29 cellular contexts compared by ENCODE assay signal in genomic region chr7:136964347-136964746, GRCh38.
"Had no signal": no experiment of that assay in that cellular context is flagged by ENCODE, and none has a peak within 500 bp of the region (broad histone marks: within the 10 kb centered on the region; RNA-seq: fewer than 3 reads in every experiment).

No MANE protein-coding gene starts in this region.

- H3K36me3 ChIP-seq: heart right ventricle, lower lobe of right lung, neural progenitor cell, ovary, prostate gland, tibial nerve, uterus, WERI-Rb-1 had no signal

- H3K36me3 Mint-ChIP-seq: activated naive CD8-positive, alpha-beta T cell treated with anti-CD3 and anti-CD28 coated beads, Interleukin-2, amount 10 ng/mL, durations not matched to agents 7 days and 5 days; naive B cell; neural progenitor cell; stimulated activated effector memory CD8-positive, alpha-beta T cell treated with anti-CD3 and anti-CD28 coated beads, Interleukin-12 subunit alpha, Interleukin-12 subunit beta, amount 100 ng/mL, for 72 hours; T-cell had no signal

- H3K4me3 ChIP-seq: heart right ventricle, lower lobe of right lung, mucosa of descending colon, neural progenitor cell, ovary, prostate gland, tibial nerve, uterus had no signal

- H2AFZ ChIP-seq: neural progenitor cell had no signal

- H3K27ac ChIP-seq: lower lobe of right lung, neural progenitor cell, ovary, prostate gland, tibial nerve, uterus, WERI-Rb-1 had no signal

- H3K27ac Mint-ChIP-seq: activated naive CD4-positive, alpha-beta T cell treated with anti-CD3 and anti-CD28 coated beads for 36 hours; activated naive CD8-positive, alpha-beta T cell treated with anti-CD3 and anti-CD28 coated beads, Interleukin-2, amount 10 ng/mL, durations not matched to agents 7 days and 5 days; activated T-helper 2 cell treated with anti-CD3 and anti-CD28 coated beads, Interferon-gamma antibody, Interleukin-2, Interleukin-4, amounts not matched to agents 10 μg/mL and 5 μg/mL and 100 μg/mL, durations not matched to agents 14 hours and 24 hours and 36 hours; dendritic cell treated with granulocyte-macrophage colony-stimulating factor and Interleukin-4, amounts not matched to agents 40 ng/mL and 50 ng/mL, for 4 days; naive B cell; neural progenitor cell; stimulated activated effector memory CD8-positive, alpha-beta T cell treated with anti-CD3 and anti-CD28 coated beads, Interleukin-12 subunit alpha, Interleukin-12 subunit beta, amount 100 ng/mL, for 72 hours; stimulated activated naive CD8-positive, alpha-beta T cell treated with anti-CD3 and anti-CD28 coated beads, Interleukin-15, amount 100 ng/mL, for 72 hours; T-cell; T-helper 2 cell treated with Interferon-gamma antibody and Interleukin-4, amounts not matched to agents 5 μg/mL and 100 μg/mL, for 36 hours had no signal

- H3K4me1 Mint-ChIP-seq: activated naive CD8-positive, alpha-beta T cell treated with anti-CD3 and anti-CD28 coated beads, Interleukin-2, amount 10 ng/mL, durations not matched to agents 7 days and 5 days; naive B cell; stimulated activated effector memory CD8-positive, alpha-beta T cell treated with anti-CD3 and anti-CD28 coated beads, Interleukin-12 subunit alpha, Interleukin-12 subunit beta, amount 100 ng/mL, for 72 hours; stimulated activated naive CD8-positive, alpha-beta T cell treated with anti-CD3 and anti-CD28 coated beads, Interleukin-15, amount 100 ng/mL, for 72 hours; T-cell had no signal

- DNase-seq: activated CD4-positive, alpha-beta T cell treated with anti-CD3 and anti-CD28 coated beads for 1 hour; activated CD8-positive, alpha-beta memory T cell treated with anti-CD3 and anti-CD28 coated beads for 24 hours; activated CD8-positive, alpha-beta memory T cell treated with anti-CD3 and anti-CD28 coated beads, Interleukin-2, amount 50 U/mL, for 48 hours; activated naive CD4-positive, alpha-beta T cell treated with anti-CD3 and anti-CD28 coated beads for 36 hours; activated naive CD8-positive, alpha-beta T cell treated with anti-CD3 and anti-CD28 coated beads, Interleukin-2, amount 10 ng/mL, durations not matched to agents 7 days and 5 days; activated T-cell treated with anti-CD3 and anti-CD28 coated beads, Interleukin-2, amount 50 U/mL, for 4 hours; effector CD4-positive, alpha-beta T cell; heart right ventricle; islet precursor cell; left colon; lower lobe of right lung; mesendoderm; mucosa of descending colon; naive B cell; ovary; stimulated activated CD4-positive, alpha-beta T cell treated with anti-CD3 and anti-CD28 coated beads, Interleukin-1b, Interleukin-23, amount 100 ng/mL, for 48 hours; stimulated activated naive CD8-positive, alpha-beta T cell treated with anti-CD3 and anti-CD28 coated beads, Interleukin-15, amount 100 ng/mL, for 72 hours; T-cell; uterus; WERI-Rb-1 had no signal

- H3K27me3 ChIP-seq: heart right ventricle, neural progenitor cell, ovary, tibial nerve, uterus had no signal

- H3K4me1 ChIP-seq: lower lobe of right lung, prostate gland, uterus had no signal

- ATAC-seq: activated T-cell treated with anti-CD3 and anti-CD28 coated beads, Interleukin-2, amount 50 U/mL, for 4 hours; left colon; lower lobe of right lung; mucosa of descending colon; stimulated activated effector memory CD8-positive, alpha-beta T cell treated with anti-CD3 and anti-CD28 coated beads, Interleukin-12 subunit alpha, Interleukin-12 subunit beta, amount 100 ng/mL, for 72 hours; stimulated activated naive CD8-positive, alpha-beta T cell treated with anti-CD3 and anti-CD28 coated beads, Interleukin-15, amount 100 ng/mL, for 72 hours; T-cell had no signal

- FAIRE-seq: endometrium, TTC549 had no signal

- H3K4me3 Mint-ChIP-seq: activated naive CD4-positive, alpha-beta T cell treated with anti-CD3 and anti-CD28 coated beads for 36 hours; activated naive CD8-positive, alpha-beta T cell treated with anti-CD3 and anti-CD28 coated beads, Interleukin-2, amount 10 ng/mL, durations not matched to agents 7 days and 5 days; activated T-cell treated with anti-CD3 and anti-CD28 coated beads, Interleukin-2, amount 50 U/mL, for 4 hours; dendritic cell treated with granulocyte-macrophage colony-stimulating factor and Interleukin-4, amounts not matched to agents 40 ng/mL and 50 ng/mL, for 4 days; naive B cell; neural progenitor cell; stimulated activated effector memory CD8-positive, alpha-beta T cell treated with anti-CD3 and anti-CD28 coated beads, Interleukin-12 subunit alpha, Interleukin-12 subunit beta, amount 100 ng/mL, for 72 hours; stimulated activated naive CD8-positive, alpha-beta T cell treated with anti-CD3 and anti-CD28 coated beads, Interleukin-15, amount 100 ng/mL, for 72 hours; T-cell; T-helper 2 cell treated with Interferon-gamma antibody and Interleukin-4, amounts not matched to agents 5 μg/mL and 100 μg/mL, for 36 hours had no signal

- H3K27me3 Mint-ChIP-seq: activated naive CD8-positive, alpha-beta T cell treated with anti-CD3 and anti-CD28 coated beads, Interleukin-2, amount 10 ng/mL, durations not matched to agents 7 days and 5 days; dendritic cell treated with granulocyte-macrophage colony-stimulating factor and Interleukin-4, amounts not matched to agents 40 ng/mL and 50 ng/mL, for 4 days; naive B cell; stimulated activated naive CD8-positive, alpha-beta T cell treated with anti-CD3 and anti-CD28 coated beads, Interleukin-15, amount 100 ng/mL, for 72 hours; T-cell had no signal

- H3K9me3 ChIP-seq: heart right ventricle, lower lobe of right lung, ovary, prostate gland, tibial nerve, uterus had no signal

- H3K9me3 Mint-ChIP-seq: activated naive CD8-positive, alpha-beta T cell treated with anti-CD3 and anti-CD28 coated beads, Interleukin-2, amount 10 ng/mL, durations not matched to agents 7 days and 5 days; neural progenitor cell had no signal
